ENCODE assay signal across 15 cellular contexts in genomic region chr1:70382682-70383081, GRCh38. TPM values are rescaled to one million over a fixed set of nuclear protein-coding genes. Genes with fewer than 3 reads are reported as not detected.
DNase-seq lines count a peak whose midpoint lies in the region; ATAC-seq and TF ChIP-seq lines count a peak whose summit lies in the region.
"Had no signal": no experiment of that assay in that cellular context is flagged by ENCODE, and none has a peak within 500 bp of the region (broad histone marks: within the 10 kb centered on the region; RNA-seq: fewer than 3 reads in every experiment).

No MANE protein-coding gene starts in this region.

- ATAC-seq in GM19395 (IDR thresholded peaks at IDR 0.05; ENCODE audit: unreplicated experiment) (peak; percentile 91), HG02852 (IDR thresholded peaks at IDR 0.05; ENCODE audit: unreplicated experiment) (peak; percentile 80), natural killer cell (no peak)
- ATAC-seq: A549; esophagus mucosa; naive thymus-derived CD8-positive, alpha-beta T cell had no signal

- TF ChIP-seq CTCF in natural killer cell (IDR thresholded peaks at IDR 0.05) = no peak

- H3K9me3 ChIP-seq in effector memory CD4-positive, alpha-beta T cell (ENCODE audit: control insufficient read depth, low read length) = no peaks in the 10 kb centered on the region
- H3K9me3 ChIP-seq: A549, HAP-1 had no signal

- in situ Hi-C loops in KBM-7 (cut with MboI; ENCODE audit: low pct_unique_long_range_greater_than_20kb, low sequenced_read_pairs) = no loop called here

- intact Hi-C loops in natural killer cell (cut with micrococcal nuclease) = no loop called here

- DNase-seq in AML-193 (lab: John Stamatoyannopoulos, UW) = peak; percentile 11 to 13
- DNase-seq in KBM-7 = peak; percentile 32
- no peak for DNase-seq in natural killer cell
- DNase-seq in NCI-H748 treated with DMSO at 0.1 percent for 48 hours (lab: John Stamatoyannopoulos, UW) = no peak
- no peak for DNase-seq in DMS 273 (lab: John Stamatoyannopoulos, UW; ENCODE audit: unreplicated experiment)
- DNase-seq in effector memory CD4-positive, alpha-beta T cell = no peak
- DNase-seq: activated T-cell treated with anti-CD3 and anti-CD28 coated beads, Interleukin-2, amount 50 U/mL, for 1 hour; brain microvascular endothelial cell; naive thymus-derived CD8-positive, alpha-beta T cell; NCI-H524 treated with DMSO at 0.1 percent for 48 hours had no signal

- peaks cover 7 to 13% of the 10 kb centered on the region in 2 donors for H3K27me3 Mint-ChIP-seq in natural killer cell (ENCODE audit: low read depth in 2 of 2)

- H3K36me3 ChIP-seq in effector memory CD4-positive, alpha-beta T cell (ENCODE audit: control insufficient read depth, insufficient read depth, low read length) = no peaks in the 10 kb centered on the region
- H3K36me3 ChIP-seq: brain microvascular endothelial cell, HAP-1 had no signal

- H3K27ac Mint-ChIP-seq in natural killer cell = no peak overlapping the region
- H3K27ac Mint-ChIP-seq: naive thymus-derived CD8-positive, alpha-beta T cell had no signal

- no peak overlapping the region for H3K4me3 Mint-ChIP-seq in natural killer cell
- H3K4me3 Mint-ChIP-seq: naive thymus-derived CD8-positive, alpha-beta T cell had no signal

- H3K4me1 ChIP-seq in effector memory CD4-positive, alpha-beta T cell (ENCODE audit: control insufficient read depth, insufficient read depth, low read length, poor library complexity, severe bottlenecking) = no peaks in the 10 kb centered on the region
- H3K4me1 ChIP-seq: A549, HAP-1 had no signal

- no peak overlapping the region for H3K4me3 ChIP-seq in effector memory CD4-positive, alpha-beta T cell (ENCODE audit: insufficient read depth, low read depth, low read length, poor library complexity, severe bottlenecking)
- H3K4me3 ChIP-seq: A549, HAP-1 had no signal

- H3K4me1 Mint-ChIP-seq in natural killer cell = no peaks in the 10 kb centered on the region
- H3K4me1 Mint-ChIP-seq: naive thymus-derived CD8-positive, alpha-beta T cell had no signal

- no peaks in the 10 kb centered on the region for H3K27me3 ChIP-seq in effector memory CD4-positive, alpha-beta T cell (replicated peaks; ENCODE audit: control insufficient read depth, insufficient read depth, low read length, poor library complexity, severe bottlenecking)
- H3K27me3 ChIP-seq: brain microvascular endothelial cell had no signal

- no peaks in the 10 kb centered on the region for H3K9me3 Mint-ChIP-seq in natural killer cell
- H3K9me3 Mint-ChIP-seq: naive thymus-derived CD8-positive, alpha-beta T cell had no signal

- H3K36me3 Mint-ChIP-seq in natural killer cell = no peaks in the 10 kb centered on the region
- H3K36me3 Mint-ChIP-seq: naive thymus-derived CD8-positive, alpha-beta T cell had no signal

- no peak overlapping the region for H3K27ac ChIP-seq in effector memory CD4-positive, alpha-beta T cell (ENCODE audit: insufficient read depth, low read length, poor library complexity, severe bottlenecking)
- H3K27ac ChIP-seq: A549, brain microvascular endothelial cell had no signal

RNA-seq across cellular contexts. Expression of gene ANKRD13C, which starts 28.2 kb away (rescaled TPM):
- total RNA-seq in natural killer cell = 10 to 100 TPM; 32.2 to 33.7 (median 32.8) TPM

RNA-seq across cellular contexts. Expression of gene CTH, which starts 28.4 kb away (rescaled TPM):
- total RNA-seq in natural killer cell = 1 to 10 TPM; 3.0 to 7.6 (median 3.6) TPM

Comparison
In these comparisons a context has a peak if more than half of its experiments do, and no peak if none do; other contexts are left out.
1. DNase-seq: peak in AML-193 (2 of 2) and KBM-7 (single experiment); none in natural killer cell (single experiment), NCI-H748 treated with DMSO at 0.1 percent for 48 hours (single experiment), DMS 273 (single experiment) and effector memory CD4-positive, alpha-beta T cell (0 of 3).
2. ATAC-seq: peak in GM19395 (single experiment) and HG02852 (single experiment); none in natural killer cell (0 of 3).